In the genomic region with DNA sequence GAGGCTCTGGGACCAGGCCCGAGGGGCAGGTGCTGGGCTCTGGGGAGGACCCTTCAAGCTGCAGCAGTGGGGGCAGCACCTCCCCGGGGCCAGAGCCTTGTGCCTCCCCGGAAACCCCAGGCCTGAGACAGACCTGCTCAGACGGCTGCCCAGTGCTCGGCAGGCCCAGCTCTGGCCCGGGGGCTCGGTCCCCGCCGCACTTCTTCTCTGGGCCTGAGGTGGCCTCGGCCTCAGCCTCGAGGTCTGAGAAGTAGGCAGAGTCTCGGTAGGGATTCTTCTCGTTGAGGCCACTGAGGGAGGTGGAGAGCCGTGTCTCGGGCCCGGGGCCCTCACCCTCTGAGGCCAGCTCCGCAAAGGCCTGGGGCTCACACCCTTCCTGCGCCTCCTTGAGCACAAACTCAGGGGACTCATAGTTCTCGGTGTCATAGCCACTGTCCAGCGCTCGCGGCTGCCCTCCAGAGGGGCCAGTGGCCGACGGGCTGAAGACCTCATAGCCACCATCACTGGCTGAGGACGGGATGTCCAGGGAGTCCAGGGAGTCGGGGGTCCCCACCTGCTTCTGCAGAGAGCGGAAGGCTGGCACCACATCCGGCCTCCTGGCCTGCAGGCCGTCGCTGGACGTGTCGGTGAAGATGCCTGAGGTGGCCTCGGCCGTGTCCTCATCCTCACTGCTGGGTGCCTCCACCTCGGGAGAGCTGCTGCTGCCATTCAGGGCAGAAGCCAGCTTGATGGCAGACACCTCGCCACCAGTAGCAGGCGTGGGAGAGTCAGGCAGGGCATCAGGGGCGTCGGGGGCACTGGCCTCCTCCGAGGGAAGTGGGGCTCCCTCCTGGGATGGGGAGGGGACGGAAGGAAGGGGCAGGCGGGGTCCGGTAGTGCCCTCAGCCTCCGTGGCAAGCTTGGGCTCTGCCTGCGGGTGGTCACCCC, we compare ENCODE assay signal across 1 cellular context.
TF ChIP-seq lines count a peak whose summit lies in the region.

No MANE protein-coding gene starts in this region.

TF ChIP-seq in HepG2, 621 proteins besides CTCF, POLR2A, EP300 and RAD21 (continues in another document):
- TF ChIP-seq, protein P1, sequence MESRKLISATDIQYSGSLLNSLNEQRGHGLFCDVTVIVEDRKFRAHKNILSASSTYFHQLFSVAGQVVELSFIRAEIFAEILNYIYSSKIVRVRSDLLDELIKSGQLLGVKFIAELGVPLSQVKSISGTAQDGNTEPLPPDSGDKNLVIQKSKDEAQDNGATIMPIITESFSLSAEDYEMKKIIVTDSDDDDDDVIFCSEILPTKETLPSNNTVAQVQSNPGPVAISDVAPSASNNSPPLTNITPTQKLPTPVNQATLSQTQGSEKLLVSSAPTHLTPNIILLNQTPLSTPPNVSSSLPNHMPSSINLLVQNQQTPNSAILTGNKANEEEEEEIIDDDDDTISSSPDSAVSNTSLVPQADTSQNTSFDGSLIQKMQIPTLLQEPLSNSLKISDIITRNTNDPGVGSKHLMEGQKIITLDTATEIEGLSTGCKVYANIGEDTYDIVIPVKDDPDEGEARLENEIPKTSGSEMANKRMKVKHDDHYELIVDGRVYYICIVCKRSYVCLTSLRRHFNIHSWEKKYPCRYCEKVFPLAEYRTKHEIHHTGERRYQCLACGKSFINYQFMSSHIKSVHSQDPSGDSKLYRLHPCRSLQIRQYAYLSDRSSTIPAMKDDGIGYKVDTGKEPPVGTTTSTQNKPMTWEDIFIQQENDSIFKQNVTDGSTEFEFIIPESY (CRISPR knock-in tag; IDR thresholded peaks at IDR 0.05), result peak; percentile 99
- TF ChIP-seq MXD4 (CRISPR knock-in tag; IDR thresholded peaks at IDR 0.05) (no peak), ZNF784 (CRISPR knock-in tag; IDR thresholded peaks at IDR 0.05; ENCODE audit: borderline replicate concordance) (no peak), TFDP1 (CRISPR knock-in tag; IDR thresholded peaks at IDR 0.05; ENCODE audit: borderline replicate concordance) (no peak), IRX3 (CRISPR knock-in tag; IDR thresholded peaks at IDR 0.05; ENCODE audit: borderline replicate concordance, low read depth) (no peak), MZF1 (CRISPR knock-in tag; IDR thresholded peaks at IDR 0.05; ENCODE audit: borderline replicate concordance) (no peak), ZBTB37 (CRISPR knock-in tag; IDR thresholded peaks at IDR 0.05) (no peak), RFX5 (IDR thresholded peaks at IDR 0.05; ENCODE audit: low read depth, low read length) (no peak), PCBP1 (IDR thresholded peaks at IDR 0.05; ENCODE audit: borderline replicate concordance, low read depth, low read length) (no peak), SOX6 (IDR thresholded peaks at IDR 0.05) (no peak), SOX6 (CRISPR knock-in tag; IDR thresholded peaks at IDR 0.05) (no peak), ETV6 (CRISPR knock-in tag; conservative IDR thresholded peaks at IDR 0.05) (no peak), YEATS4 (CRISPR knock-in tag; IDR thresholded peaks at IDR 0.05; ENCODE audit: borderline replicate concordance) (no peak), STAT5B (CRISPR knock-in tag; IDR thresholded peaks at IDR 0.05) (no peak), ZNF451 (CRISPR knock-in tag; IDR thresholded peaks at IDR 0.05) (no peak), TOPORS (CRISPR knock-in tag; IDR thresholded peaks at IDR 0.05) (no peak), ZNF441 (CRISPR knock-in tag; IDR thresholded peaks at IDR 0.05; ENCODE audit: borderline replicate concordance) (no peak), NFYB (CRISPR knock-in tag; IDR thresholded peaks at IDR 0.05) (no peak), ATRX (CRISPR knock-in tag; IDR thresholded peaks at IDR 0.05; ENCODE audit: borderline replicate concordance) (no peak)
- TF ChIP-seq, protein P2, sequence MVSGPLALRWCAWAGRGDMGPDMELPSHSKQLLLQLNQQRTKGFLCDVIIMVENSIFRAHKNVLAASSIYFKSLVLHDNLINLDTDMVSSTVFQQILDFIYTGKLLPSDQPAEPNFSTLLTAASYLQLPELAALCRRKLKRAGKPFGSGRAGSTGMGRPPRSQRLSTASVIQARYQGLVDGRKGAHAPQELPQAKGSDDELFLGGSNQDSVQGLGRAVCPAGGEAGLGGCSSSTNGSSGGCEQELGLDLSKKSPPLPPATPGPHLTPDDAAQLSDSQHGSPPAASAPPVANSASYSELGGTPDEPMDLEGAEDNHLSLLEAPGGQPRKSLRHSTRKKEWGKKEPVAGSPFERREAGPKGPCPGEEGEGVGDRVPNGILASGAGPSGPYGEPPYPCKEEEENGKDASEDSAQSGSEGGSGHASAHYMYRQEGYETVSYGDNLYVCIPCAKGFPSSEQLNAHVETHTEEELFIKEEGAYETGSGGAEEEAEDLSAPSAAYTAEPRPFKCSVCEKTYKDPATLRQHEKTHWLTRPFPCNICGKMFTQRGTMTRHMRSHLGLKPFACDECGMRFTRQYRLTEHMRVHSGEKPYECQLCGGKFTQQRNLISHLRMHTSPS (CRISPR knock-in tag; IDR thresholded peaks at IDR 0.05; ENCODE audit: low read depth), result no peak
- TF ChIP-seq, protein P3, sequence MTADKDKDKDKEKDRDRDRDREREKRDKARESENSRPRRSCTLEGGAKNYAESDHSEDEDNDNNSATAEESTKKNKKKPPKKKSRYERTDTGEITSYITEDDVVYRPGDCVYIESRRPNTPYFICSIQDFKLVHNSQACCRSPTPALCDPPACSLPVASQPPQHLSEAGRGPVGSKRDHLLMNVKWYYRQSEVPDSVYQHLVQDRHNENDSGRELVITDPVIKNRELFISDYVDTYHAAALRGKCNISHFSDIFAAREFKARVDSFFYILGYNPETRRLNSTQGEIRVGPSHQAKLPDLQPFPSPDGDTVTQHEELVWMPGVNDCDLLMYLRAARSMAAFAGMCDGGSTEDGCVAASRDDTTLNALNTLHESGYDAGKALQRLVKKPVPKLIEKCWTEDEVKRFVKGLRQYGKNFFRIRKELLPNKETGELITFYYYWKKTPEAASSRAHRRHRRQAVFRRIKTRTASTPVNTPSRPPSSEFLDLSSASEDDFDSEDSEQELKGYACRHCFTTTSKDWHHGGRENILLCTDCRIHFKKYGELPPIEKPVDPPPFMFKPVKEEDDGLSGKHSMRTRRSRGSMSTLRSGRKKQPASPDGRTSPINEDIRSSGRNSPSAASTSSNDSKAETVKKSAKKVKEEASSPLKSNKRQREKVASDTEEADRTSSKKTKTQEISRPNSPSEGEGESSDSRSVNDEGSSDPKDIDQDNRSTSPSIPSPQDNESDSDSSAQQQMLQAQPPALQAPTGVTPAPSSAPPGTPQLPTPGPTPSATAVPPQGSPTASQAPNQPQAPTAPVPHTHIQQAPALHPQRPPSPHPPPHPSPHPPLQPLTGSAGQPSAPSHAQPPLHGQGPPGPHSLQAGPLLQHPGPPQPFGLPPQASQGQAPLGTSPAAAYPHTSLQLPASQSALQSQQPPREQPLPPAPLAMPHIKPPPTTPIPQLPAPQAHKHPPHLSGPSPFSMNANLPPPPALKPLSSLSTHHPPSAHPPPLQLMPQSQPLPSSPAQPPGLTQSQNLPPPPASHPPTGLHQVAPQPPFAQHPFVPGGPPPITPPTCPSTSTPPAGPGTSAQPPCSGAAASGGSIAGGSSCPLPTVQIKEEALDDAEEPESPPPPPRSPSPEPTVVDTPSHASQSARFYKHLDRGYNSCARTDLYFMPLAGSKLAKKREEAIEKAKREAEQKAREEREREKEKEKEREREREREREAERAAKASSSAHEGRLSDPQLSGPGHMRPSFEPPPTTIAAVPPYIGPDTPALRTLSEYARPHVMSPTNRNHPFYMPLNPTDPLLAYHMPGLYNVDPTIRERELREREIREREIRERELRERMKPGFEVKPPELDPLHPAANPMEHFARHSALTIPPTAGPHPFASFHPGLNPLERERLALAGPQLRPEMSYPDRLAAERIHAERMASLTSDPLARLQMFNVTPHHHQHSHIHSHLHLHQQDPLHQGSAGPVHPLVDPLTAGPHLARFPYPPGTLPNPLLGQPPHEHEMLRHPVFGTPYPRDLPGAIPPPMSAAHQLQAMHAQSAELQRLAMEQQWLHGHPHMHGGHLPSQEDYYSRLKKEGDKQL (CRISPR knock-in tag; IDR thresholded peaks at IDR 0.05; ENCODE audit: low read depth), result no peak
- TF ChIP-seq, protein P4, sequence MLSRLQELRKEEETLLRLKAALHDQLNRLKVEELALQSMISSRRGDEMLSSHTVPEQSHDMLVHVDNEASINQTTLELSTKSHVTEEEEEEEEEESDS (CRISPR knock-in tag; IDR thresholded peaks at IDR 0.05; ENCODE audit: borderline replicate concordance), result no peak
- TF ChIP-seq, protein P5, sequence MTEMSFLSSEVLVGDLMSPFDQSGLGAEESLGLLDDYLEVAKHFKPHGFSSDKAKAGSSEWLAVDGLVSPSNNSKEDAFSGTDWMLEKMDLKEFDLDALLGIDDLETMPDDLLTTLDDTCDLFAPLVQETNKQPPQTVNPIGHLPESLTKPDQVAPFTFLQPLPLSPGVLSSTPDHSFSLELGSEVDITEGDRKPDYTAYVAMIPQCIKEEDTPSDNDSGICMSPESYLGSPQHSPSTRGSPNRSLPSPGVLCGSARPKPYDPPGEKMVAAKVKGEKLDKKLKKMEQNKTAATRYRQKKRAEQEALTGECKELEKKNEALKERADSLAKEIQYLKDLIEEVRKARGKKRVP (CRISPR knock-in tag; IDR thresholded peaks at IDR 0.05), result no peak
- TF ChIP-seq, protein P6, sequence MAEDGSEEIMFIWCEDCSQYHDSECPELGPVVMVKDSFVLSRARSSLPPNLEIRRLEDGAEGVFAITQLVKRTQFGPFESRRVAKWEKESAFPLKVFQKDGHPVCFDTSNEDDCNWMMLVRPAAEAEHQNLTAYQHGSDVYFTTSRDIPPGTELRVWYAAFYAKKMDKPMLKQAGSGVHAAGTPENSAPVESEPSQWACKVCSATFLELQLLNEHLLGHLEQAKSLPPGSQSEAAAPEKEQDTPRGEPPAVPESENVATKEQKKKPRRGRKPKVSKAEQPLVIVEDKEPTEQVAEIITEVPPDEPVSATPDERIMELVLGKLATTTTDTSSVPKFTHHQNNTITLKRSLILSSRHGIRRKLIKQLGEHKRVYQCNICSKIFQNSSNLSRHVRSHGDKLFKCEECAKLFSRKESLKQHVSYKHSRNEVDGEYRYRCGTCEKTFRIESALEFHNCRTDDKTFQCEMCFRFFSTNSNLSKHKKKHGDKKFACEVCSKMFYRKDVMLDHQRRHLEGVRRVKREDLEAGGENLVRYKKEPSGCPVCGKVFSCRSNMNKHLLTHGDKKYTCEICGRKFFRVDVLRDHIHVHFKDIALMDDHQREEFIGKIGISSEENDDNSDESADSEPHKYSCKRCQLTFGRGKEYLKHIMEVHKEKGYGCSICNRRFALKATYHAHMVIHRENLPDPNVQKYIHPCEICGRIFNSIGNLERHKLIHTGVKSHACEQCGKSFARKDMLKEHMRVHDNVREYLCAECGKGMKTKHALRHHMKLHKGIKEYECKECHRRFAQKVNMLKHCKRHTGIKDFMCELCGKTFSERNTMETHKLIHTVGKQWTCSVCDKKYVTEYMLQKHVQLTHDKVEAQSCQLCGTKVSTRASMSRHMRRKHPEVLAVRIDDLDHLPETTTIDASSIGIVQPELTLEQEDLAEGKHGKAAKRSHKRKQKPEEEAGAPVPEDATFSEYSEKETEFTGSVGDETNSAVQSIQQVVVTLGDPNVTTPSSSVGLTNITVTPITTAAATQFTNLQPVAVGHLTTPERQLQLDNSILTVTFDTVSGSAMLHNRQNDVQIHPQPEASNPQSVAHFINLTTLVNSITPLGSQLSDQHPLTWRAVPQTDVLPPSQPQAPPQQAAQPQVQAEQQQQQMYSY (CRISPR knock-in tag; IDR thresholded peaks at IDR 0.05), result no peak
- TF ChIP-seq, protein P7, sequence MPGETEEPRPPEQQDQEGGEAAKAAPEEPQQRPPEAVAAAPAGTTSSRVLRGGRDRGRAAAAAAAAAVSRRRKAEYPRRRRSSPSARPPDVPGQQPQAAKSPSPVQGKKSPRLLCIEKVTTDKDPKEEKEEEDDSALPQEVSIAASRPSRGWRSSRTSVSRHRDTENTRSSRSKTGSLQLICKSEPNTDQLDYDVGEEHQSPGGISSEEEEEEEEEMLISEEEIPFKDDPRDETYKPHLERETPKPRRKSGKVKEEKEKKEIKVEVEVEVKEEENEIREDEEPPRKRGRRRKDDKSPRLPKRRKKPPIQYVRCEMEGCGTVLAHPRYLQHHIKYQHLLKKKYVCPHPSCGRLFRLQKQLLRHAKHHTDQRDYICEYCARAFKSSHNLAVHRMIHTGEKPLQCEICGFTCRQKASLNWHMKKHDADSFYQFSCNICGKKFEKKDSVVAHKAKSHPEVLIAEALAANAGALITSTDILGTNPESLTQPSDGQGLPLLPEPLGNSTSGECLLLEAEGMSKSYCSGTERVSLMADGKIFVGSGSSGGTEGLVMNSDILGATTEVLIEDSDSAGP (CRISPR knock-in tag; IDR thresholded peaks at IDR 0.05; ENCODE audit: borderline replicate concordance), result 0 out of 2 replicates have a peak, but pooled peaks have one; percentile 45
